Comparison of ENCODE assay signal across 8 cellular contexts in the genomic region with DNA sequence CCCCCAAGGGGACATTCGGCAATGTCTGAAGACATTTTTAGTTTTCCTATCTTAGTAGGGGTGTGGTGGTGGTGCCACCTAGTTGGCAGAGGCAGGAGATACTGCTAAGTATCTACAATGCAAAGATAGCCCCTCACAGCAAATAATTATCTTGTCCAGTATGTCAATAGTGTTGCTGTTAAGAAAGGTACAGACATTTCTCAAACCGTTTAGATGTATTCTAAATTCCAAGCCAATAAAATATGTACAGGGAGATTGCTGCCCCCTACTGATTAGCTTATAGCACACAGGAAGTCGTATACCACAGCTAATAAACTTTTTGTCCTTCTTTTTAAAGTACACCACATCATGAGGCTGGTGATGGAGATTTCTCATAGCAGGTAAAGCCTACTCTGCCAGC.
DNase-seq lines count a peak whose midpoint lies in the region; ATAC-seq and TF ChIP-seq lines count a peak whose summit lies in the region.

No MANE protein-coding gene starts in this region.

- no peak overlapping the region for H3K4me3 ChIP-seq in right lobe of liver

- TF ChIP-seq CTCF in right lobe of liver (IDR thresholded peaks at IDR 0.05) = peak in 3 of 4 donors; percentile 19 to 29 (median 22)

- no peaks in the 10 kb centered on the region for H3K36me3 Mint-ChIP-seq in activated naive CD8-positive, alpha-beta T cell treated with anti-CD3 and anti-CD28 coated beads, Interleukin-2, amount 50 U/mL, for 24 hours (ENCODE audit: low read depth)
- no peaks in the 10 kb centered on the region for H3K36me3 Mint-ChIP-seq in activated naive CD8-positive, alpha-beta T cell treated with anti-CD3 and anti-CD28 coated beads for 36 hours
- H3K36me3 Mint-ChIP-seq in activated T-cell treated with anti-CD3 and anti-CD28 coated beads, Interleukin-2, amount 50 U/mL, for 24 hours (ENCODE audit: low read depth) = no peaks in the 10 kb centered on the region

- H3K27me3 ChIP-seq in right lobe of liver = no peaks in the 10 kb centered on the region

- H3K36me3 ChIP-seq in right lobe of liver = no peaks in the 10 kb centered on the region

- no peak overlapping the region for H3K27ac ChIP-seq in right lobe of liver

- H3K9me3 ChIP-seq in right lobe of liver = peaks cover 0 to 6% (median 0%) of the 10 kb centered on the region in 4 donors

- no peaks in the 10 kb centered on the region for H3K4me1 ChIP-seq in right lobe of liver

- H3K9me3 Mint-ChIP-seq in activated naive CD8-positive, alpha-beta T cell treated with anti-CD3 and anti-CD28 coated beads, Interleukin-2, amount 50 U/mL, for 24 hours = no peaks in the 10 kb centered on the region
- H3K9me3 Mint-ChIP-seq in activated naive CD8-positive, alpha-beta T cell treated with anti-CD3 and anti-CD28 coated beads for 36 hours = no peaks in the 10 kb centered on the region
- no peaks in the 10 kb centered on the region for H3K9me3 Mint-ChIP-seq in activated T-cell treated with anti-CD3 and anti-CD28 coated beads, Interleukin-2, amount 50 U/mL, for 24 hours

- intact Hi-C loops in right lobe of liver (cut with DNase I) = no loop called here

- peak; percentile 46 for ATAC-seq in activated naive CD8-positive, alpha-beta T cell treated with anti-CD3 and anti-CD28 coated beads, Interleukin-2, amount 50 U/mL, for 24 hours
- ATAC-seq in HG02981 (IDR thresholded peaks at IDR 0.05; ENCODE audit: unreplicated experiment) (peak; percentile 80), right lobe of liver (no peak)

- H3K4me3 Mint-ChIP-seq in activated naive CD8-positive, alpha-beta T cell treated with anti-CD3 and anti-CD28 coated beads, Interleukin-2, amount 50 U/mL, for 24 hours = no peak overlapping the region
- no peak overlapping the region for H3K4me3 Mint-ChIP-seq in activated naive CD8-positive, alpha-beta T cell treated with anti-CD3 and anti-CD28 coated beads for 36 hours
- H3K4me3 Mint-ChIP-seq in activated T-cell treated with anti-CD3 and anti-CD28 coated beads, Interleukin-2, amount 50 U/mL, for 24 hours = no peak overlapping the region

- H3K4me1 Mint-ChIP-seq in activated naive CD8-positive, alpha-beta T cell treated with anti-CD3 and anti-CD28 coated beads, Interleukin-2, amount 50 U/mL, for 24 hours = no peaks in the 10 kb centered on the region
- peaks cover 2% of the 10 kb centered on the region for H3K4me1 Mint-ChIP-seq in activated naive CD8-positive, alpha-beta T cell treated with anti-CD3 and anti-CD28 coated beads for 36 hours
- peaks cover 2% of the 10 kb centered on the region for H3K4me1 Mint-ChIP-seq in activated T-cell treated with anti-CD3 and anti-CD28 coated beads, Interleukin-2, amount 50 U/mL, for 24 hours (ENCODE audit: low read depth)

- H3K27ac Mint-ChIP-seq in activated naive CD8-positive, alpha-beta T cell treated with anti-CD3 and anti-CD28 coated beads, Interleukin-2, amount 50 U/mL, for 24 hours = no peak overlapping the region
- H3K27ac Mint-ChIP-seq in activated naive CD8-positive, alpha-beta T cell treated with anti-CD3 and anti-CD28 coated beads for 36 hours = no peak overlapping the region
- H3K27ac Mint-ChIP-seq in activated T-cell treated with anti-CD3 and anti-CD28 coated beads, Interleukin-2, amount 50 U/mL, for 24 hours = no peak overlapping the region

- peaks cover 4% of the 10 kb centered on the region for H3K27me3 Mint-ChIP-seq in activated naive CD8-positive, alpha-beta T cell treated with anti-CD3 and anti-CD28 coated beads, Interleukin-2, amount 50 U/mL, for 24 hours
- no peaks in the 10 kb centered on the region for H3K27me3 Mint-ChIP-seq in activated naive CD8-positive, alpha-beta T cell treated with anti-CD3 and anti-CD28 coated beads for 36 hours
- no peaks in the 10 kb centered on the region for H3K27me3 Mint-ChIP-seq in activated T-cell treated with anti-CD3 and anti-CD28 coated beads, Interleukin-2, amount 50 U/mL, for 24 hours

- no peak for DNase-seq in activated naive CD8-positive, alpha-beta T cell treated with anti-CD3 and anti-CD28 coated beads, Interleukin-2, amount 50 U/mL, for 24 hours
- DNase-seq in activated naive CD8-positive, alpha-beta T cell treated with anti-CD3 and anti-CD28 coated beads for 36 hours = no peak
- DNase-seq in OCI-M1 (lab: John Stamatoyannopoulos, UW) = peak; percentile 35
- no peak for DNase-seq in right lobe of liver
- DNase-seq in inferior parietal cortex (ENCODE audit: extremely low spot score) = no peak
- no peak for DNase-seq in activated T-cell treated with anti-CD3 and anti-CD28 coated beads, Interleukin-2, amount 50 U/mL, for 24 hours
- no peak for DNase-seq in nucleus accumbens (lab: John Stamatoyannopoulos, UW)

- no peak for TF ChIP-seq POLR2A in right lobe of liver (IDR thresholded peaks at IDR 0.05)

- WGBS in right lobe of liver (ENCODE audit: insufficient coverage, low coverage, low lambda C conversion rate, missing lambda C conversion rate) = 14% methylated on average over 3 of the region's 3 CpGs

Comparison
In these comparisons a context has a peak if more than half of its experiments do, and no peak if none do; other contexts are left out.
1. ATAC-seq: peak in activated naive CD8-positive, alpha-beta T cell treated with anti-CD3 and anti-CD28 coated beads, Interleukin-2, amount 50 U/mL, for 24 hours (single experiment) and HG02981 (single experiment); none in right lobe of liver (0 of 4).